Comparison of ENCODE assay signal across 23 cellular contexts in the genomic region with DNA sequence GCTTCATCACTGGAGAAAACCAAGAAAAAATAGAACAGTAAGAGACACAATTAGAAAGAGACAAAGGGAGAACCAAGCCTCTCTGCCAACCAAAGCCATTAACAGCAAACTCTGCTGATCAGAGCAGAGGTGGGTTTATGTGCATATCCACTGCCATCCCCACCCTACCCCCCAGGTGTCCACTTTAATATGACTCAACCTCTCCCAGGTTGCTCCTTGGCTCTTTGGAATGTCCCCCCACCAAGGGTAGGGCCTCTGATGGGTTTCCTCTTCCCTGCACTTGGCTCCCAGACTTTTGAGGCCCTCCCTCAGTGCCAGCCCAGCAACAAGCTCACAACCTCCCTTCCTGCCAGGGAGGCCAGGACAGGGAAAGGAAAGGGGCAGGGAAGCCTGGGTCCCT.
"Had no signal": no experiment of that assay in that cellular context is flagged by ENCODE, and none has a peak within 500 bp of the region (broad histone marks: within the 10 kb centered on the region; RNA-seq: fewer than 3 reads in every experiment).

No MANE protein-coding gene starts in this region.

- H3K4me1 ChIP-seq: esophagus muscularis mucosa, esophagus squamous epithelium, foreskin keratinocyte, gastrocnemius medialis, gastroesophageal sphincter, heart left ventricle, heart right ventricle had no signal

- H3K27ac ChIP-seq: colonic mucosa, coronary artery, dorsolateral prefrontal cortex, epithelial cell of prostate, esophagus muscularis mucosa, esophagus squamous epithelium, foreskin keratinocyte, gastrocnemius medialis, gastroesophageal sphincter, heart left ventricle, heart right ventricle had no signal

- H3K9me3 ChIP-seq: colonic mucosa, esophagus muscularis mucosa, esophagus squamous epithelium, gastrocnemius medialis, gastroesophageal sphincter, heart left ventricle, heart right ventricle had no signal

- DNase-seq: colonic mucosa; cortex of kidney; dermis blood vessel endothelial cell; dorsolateral prefrontal cortex; effector CD4-positive, alpha-beta T cell; effector CD8-positive, alpha-beta T cell; effector memory CD4-positive, alpha-beta T cell; effector memory CD8-positive, alpha-beta T cell; endodermal cell; erythroblast; esophagus squamous epithelium; foreskin fibroblast; foreskin keratinocyte; foreskin melanocyte; gastrocnemius medialis; glutamatergic neuron; head of caudate nucleus; heart left ventricle; heart right ventricle had no signal

- H3K36me3 ChIP-seq: colonic mucosa, esophagus muscularis mucosa, esophagus squamous epithelium, gastrocnemius medialis, gastroesophageal sphincter, heart left ventricle, heart right ventricle had no signal

- H3K4me3 ChIP-seq: colonic mucosa, coronary artery, dorsolateral prefrontal cortex, esophagus muscularis mucosa, esophagus squamous epithelium, gastrocnemius medialis, gastroesophageal sphincter, heart left ventricle, heart right ventricle had no signal
